Comparison of ENCODE assay signal across 16 cellular contexts in the genomic region with DNA sequence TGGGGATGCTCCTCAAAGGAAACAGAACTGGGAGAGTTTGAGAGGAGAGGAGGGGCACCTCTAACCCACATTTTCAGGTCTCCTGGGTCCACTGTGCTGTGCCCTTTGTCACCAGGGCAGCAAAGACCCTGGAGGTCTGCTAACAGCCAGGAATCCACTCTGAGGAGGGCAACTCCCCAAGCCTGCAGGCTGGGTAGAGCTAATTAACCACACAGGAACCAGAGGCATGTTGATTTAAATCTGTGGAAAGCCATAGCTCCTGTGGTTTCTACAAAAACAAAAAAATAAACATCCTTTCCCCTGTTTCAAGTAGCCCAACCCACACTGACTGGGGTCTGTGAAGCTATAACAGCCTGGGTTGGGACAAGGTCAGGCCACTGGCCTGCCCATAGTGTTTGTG. TPM values are rescaled to one million over a fixed set of nuclear protein-coding genes. Genes with fewer than 3 reads are reported as not detected.
"Had no signal": no experiment of that assay in that cellular context is flagged by ENCODE, and none has a peak within 500 bp of the region (broad histone marks: within the 10 kb centered on the region; RNA-seq: fewer than 3 reads in every experiment).

No MANE protein-coding gene starts in this region.

- ATAC-seq: gastroesophageal sphincter; right cardiac atrium; SK-N-SH treated with all-trans-retinoic acid at 6 μM for 48 hours; stimulated activated naive CD8-positive, alpha-beta T cell treated with anti-CD3 and anti-CD28 coated beads, Interleukin-15, Interleukin-2, amounts not matched to agents 100 U/mL and 50 U/mL, for 24 hours had no signal

- DNase-seq: activated CD4-positive, CD25-positive, alpha-beta regulatory T cell; activated effector memory CD4-positive, alpha-beta T cell treated with anti-CD3 and anti-CD28 coated beads, Interleukin-2, amount 50 U/mL, for 16 hours; aorta; endodermal cell; erythroblast; islet precursor cell; midbrain; right cardiac atrium; stimulated activated naive CD8-positive, alpha-beta T cell treated with anti-CD3 and anti-CD28 coated beads, Interleukin-15, Interleukin-2, amounts not matched to agents 100 U/mL and 50 U/mL, for 24 hours; trophoblast cell had no signal

- H3K4me3 ChIP-seq: gastroesophageal sphincter, lung, prostate gland, smooth muscle cell had no signal

- H3K27ac ChIP-seq: gastroesophageal sphincter, prostate gland had no signal

- H3K27ac Mint-ChIP-seq: endodermal cell had no signal

- H3K36me3 ChIP-seq: gastroesophageal sphincter, prostate gland had no signal

- H3K9me3 ChIP-seq: gastroesophageal sphincter, prostate gland had no signal

- H3K9me3 Mint-ChIP-seq: endodermal cell had no signal

- H3K4me3 Mint-ChIP-seq: endodermal cell had no signal

RNA-seq across cellular contexts. Expression of a gene that starts 2.2 kb away (rescaled TPM):
- total RNA-seq: bronchial epithelial cell had no signal
